In genomic region chr7:64990936-64991335, GRCh38 we compare ENCODE assay signal across 22 cellular contexts. TPM values are rescaled to one million over a fixed set of nuclear protein-coding genes. Genes with fewer than 3 reads are reported as not detected.
DNase-seq lines count a peak whose midpoint lies in the region; ATAC-seq, FAIRE-seq and TF ChIP-seq lines count a peak whose summit lies in the region.
"Had no signal": no experiment of that assay in that cellular context is flagged by ENCODE, and none has a peak within 500 bp of the region (broad histone marks: within the 10 kb centered on the region; RNA-seq: fewer than 3 reads in every experiment).

Gene ZNF117, minus strand, starts transcription at chr7:64991036.

- H2AFZ ChIP-seq in K562 (ENCODE audit: low read depth, low read length) = no peak within 1 kb of the TSS

- TF ChIP-seq EP300 in K562 (IDR thresholded peaks at IDR 0.05; ENCODE audit: low read length) = no peak

- H3K4me1 ChIP-seq in K562 (replicated peaks in 1 of 2; ENCODE audit: control insufficient read depth in 2 of 2, insufficient read depth in 2 of 2, low read length in 2 of 2) (no peaks in the 10 kb centered on the region), lower lobe of right lung (no peaks in the 10 kb centered on the region), vagina (no peaks in the 10 kb centered on the region)
- H3K4me1 ChIP-seq: HAP-1, tibial artery had no signal

- H3K9me3 ChIP-seq in K562 (replicated peaks; ENCODE audit: control insufficient read depth, insufficient read depth, low read depth, low read length) = peaks cover 50% of the 10 kb centered on the region
- peaks cover 50% of the 10 kb centered on the region for H3K9me3 ChIP-seq in lower lobe of right lung
- peaks cover 20% of the 10 kb centered on the region for H3K9me3 ChIP-seq in vagina

- H3K4me3 ChIP-seq in K562 (no peak within 1 kb of the TSS), lower lobe of right lung (no peak within 1 kb of the TSS), vagina (no peak within 1 kb of the TSS)
- H3K4me3 ChIP-seq: HAP-1, tibial artery had no signal

- in situ Hi-C loops in K562 (cut with MboI) = no loop called here

- H3K27ac ChIP-seq in K562 (ENCODE audit: extremely low read depth, low read depth, low read length) = no peak within 1 kb of the TSS
- no peak within 1 kb of the TSS for H3K27ac ChIP-seq in lower lobe of right lung
- H3K27ac ChIP-seq in vagina = no peak within 1 kb of the TSS
- H3K27ac ChIP-seq: tibial artery had no signal

- no peak for DNase-seq in K562 (ENCODE audit: extremely low read depth in 1 of 4, low spot score in 3 of 4)
- DNase-seq in lower lobe of right lung = no peak
- DNase-seq in renal cortical epithelial cell (ENCODE audit: low read depth) = no peak
- DNase-seq in vagina (ENCODE audit: extremely low spot score in 2 of 2) = no peak
- no peak for DNase-seq in COLO668 (lab: John Stamatoyannopoulos, UW; ENCODE audit: unreplicated experiment)
- DNase-seq in NCI-H2029 treated with DMSO at 0.1 percent for 48 hours (lab: John Stamatoyannopoulos, UW) = no peak
- DNase-seq: activated CD8-positive, alpha-beta T cell treated with anti-CD3 and anti-CD28 coated beads for 36 hours; activated naive CD4-positive, alpha-beta T cell; activated T-cell treated with anti-CD3 and anti-CD28 coated beads, Interleukin-2, amount 50 U/mL, for 1 hour; amygdala; Calu3; caudate nucleus; EL; erythroblast; NCI-H1092; NCI-H524 treated with DMSO at 0.1 percent for 48 hours; T-helper 9 cell; tibial artery had no signal

- WGBS in K562 (ENCODE audit: insufficient coverage, low coverage, missing lambda C conversion rate) = 66% methylated on average over 4 of the region's 4 CpGs

- H3K27me3 ChIP-seq in K562 (ENCODE audit: control insufficient read depth in 2 of 2, insufficient read depth in 2 of 2, low read length in 2 of 2) = no peaks in the 10 kb centered on the region
- H3K27me3 ChIP-seq in lower lobe of right lung (ENCODE audit: low read depth) = no peaks in the 10 kb centered on the region
- no peaks in the 10 kb centered on the region for H3K27me3 ChIP-seq in vagina
- H3K27me3 ChIP-seq: tibial artery had no signal

- TF ChIP-seq RAD21 in K562 (CRISPR knock-in tag; conservative IDR thresholded peaks at IDR 0.05 in 1 of 2, IDR thresholded peaks at IDR 0.05 in 1 of 2) = no peak

- FAIRE-seq in K562 (lab: Jason Lieb, UNC) = peak; percentile 46

- ATAC-seq in K562 = no peak
- ATAC-seq in lower lobe of right lung = no peak
- no peak for ATAC-seq in HG03025 (IDR thresholded peaks at IDR 0.05; ENCODE audit: low FRiP score, unreplicated experiment)
- ATAC-seq: activated CD4-positive, CD25-positive, alpha-beta regulatory T cell treated with anti-CD3 and anti-CD28 coated beads, Interleukin-2, amount 50 U/mL, for 24 hours; activated CD8-positive, alpha-beta T cell treated with anti-CD3 and anti-CD28 coated beads for 36 hours; stimulated activated effector memory CD8-positive, alpha-beta T cell treated with anti-CD3 and anti-CD28 coated beads, Interleukin-12 subunit alpha, Interleukin-12 subunit beta, amount 100 ng/mL, for 72 hours had no signal

- POLR2A ChIA-PET in K562 (lab: Yijun Ruan, JAX) = interaction anchor here (1.1 kb wide), 1 partner anchor 9 kb away, joined by 3 read pairs; no protein-coding TSS in a partner anchor

- BruUV-seq in K562 (replicated peaks; lab: Mats Ljungman, UMichigan) = no TSS peak

- no peak for TF ChIP-seq POLR2A in K562 (conservative IDR thresholded peaks at IDR 0.05)
- no peak for TF ChIP-seq POLR2A in vagina (IDR thresholded peaks at IDR 0.05)

- no peaks in the 10 kb centered on the region for H3K9me1 ChIP-seq in K562 (ENCODE audit: control insufficient read depth, insufficient read depth, low read length)

- H3K36me3 ChIP-seq in K562 (ENCODE audit: control insufficient read depth, insufficient read depth, low read length) (peaks cover 14% of the 10 kb centered on the region), lower lobe of right lung (peaks cover 7% of the 10 kb centered on the region), vagina (peaks cover 0 to 13% of the 10 kb centered on the region in 2 donors)
- H3K36me3 ChIP-seq: HAP-1 had no signal

- H3K9ac ChIP-seq in K562 (ENCODE audit: insufficient read depth in 1 of 2, low read depth in 2 of 2, low read length in 2 of 2) = no peak within 1 kb of the TSS

- TF ChIP-seq CTCF in K562 (IDR thresholded peaks at IDR 0.05 in 2 of 3, conservative IDR thresholded peaks at IDR 0.05 in 1 of 3; ENCODE audit: insufficient read depth in 2 of 3, low read depth in 1 of 3, low read length in 3 of 3) (no peak), lower lobe of right lung (IDR thresholded peaks at IDR 0.05) (no peak), vagina (IDR thresholded peaks at IDR 0.05) (no peak)

- H4K20me1 ChIP-seq in K562 (replicated peaks; ENCODE audit: control insufficient read depth, insufficient read depth, low read length) = no peaks in the 10 kb centered on the region

- intact Hi-C loops in K562 (cut with micrococcal nuclease) = no loop called here
- intact Hi-C loops in lower lobe of right lung (cut with DNase I) = no loop called here
- intact Hi-C loops in vagina (cut with DNase I) = no loop called here

- no peak within 1 kb of the TSS for H3K4me2 ChIP-seq in K562 (ENCODE audit: insufficient read depth, low read length)

- CTCF ChIA-PET in K562 (lab: Yijun Ruan, JAX; ENCODE audit: low intra/inter-chr PET ratio) = no interaction called here

- no peaks in the 10 kb centered on the region for H3K79me2 ChIP-seq in K562 (ENCODE audit: control insufficient read depth, insufficient read depth, low read length)

TF ChIP-seq in K562, 482 proteins besides CTCF, POLR2A, EP300 and RAD21:
- TF ChIP-seq ZNF12 (CRISPR knock-in tag; IDR thresholded peaks at IDR 0.05) = no peak

RNA-seq across cellular contexts. Expression of gene ZNF117, which starts in this region (rescaled TPM):
- total RNA-seq in K562 (2011; cell fraction: chromatin; rRNA removed; ENCODE audit: low replicate concordance) = 13.4 and 57.5 TPM in 2 replicates
- total RNA-seq in K562 (2011; cell fraction: nucleolus; rRNA removed) = 6.2 and 10.7 TPM in 2 replicates
- total RNA-seq in K562 (2011; cell fraction: nucleoplasm; rRNA removed) = 23.7 and 38.9 TPM in 2 replicates
- 6.3 and 6.7 TPM in 2 replicates for total RNA-seq in K562 (2014; rRNA removed)
- 15.5 and 17.4 TPM in 2 replicates for total RNA-seq in K562 (2014; rRNA removed; fragmentation: Illumina TruSeq; extraction: Trizol)
- 16.4 and 18.9 TPM in 2 replicates for total RNA-seq in K562 (2015; rRNA removed; fragmentation: Illumina TruSeq; extraction: Trizol)
- total RNA-seq in K562 (2021) = 8.5 and 9.3 TPM in 2 replicates
- polyA plus RNA-seq in K562 (2011; rRNA removed) = 14.4 and 17.8 TPM in 2 replicates
- polyA plus RNA-seq in K562 (2011; cell fraction: cytosol; rRNA removed) = 0.88 and 2.7 TPM in 2 replicates
- polyA plus RNA-seq in K562 (2011; cell fraction: nucleus; rRNA removed) = 24.7 and 26.3 TPM in 2 replicates
- polyA plus RNA-seq in K562 (2012) = 7.3 and 50.4 TPM in 2 replicates
- polyA plus RNA-seq in K562 (2014; fragmentation: Illumina TruSeq; extraction: Trizol) = 13.3 and 17.6 TPM in 2 replicates
- polyA plus RNA-seq in K562 (2014; fragmentation: Nextera tagmentation; extraction: Ambion mirVana) = 1 to 10 TPM; 2.5 to 3.7 TPM
- 12.8 and 14.1 TPM in 2 replicates for polyA plus RNA-seq in K562 (2014; rRNA removed)
- 13.7 and 17.5 TPM in 2 replicates for polyA minus RNA-seq in K562 (2011; rRNA and poly(A)+ RNA removed)
- polyA minus RNA-seq in K562 (2011; cell fraction: cytosol; rRNA and poly(A)+ RNA removed) = 2.5 and 3.2 TPM in 2 replicates
- 18.8 and 29.1 TPM in 2 replicates for polyA minus RNA-seq in K562 (2011; cell fraction: nucleus; rRNA and poly(A)+ RNA removed)
- total RNA-seq in lower lobe of right lung = 22.0 TPM
- 6.1 and 16.9 TPM in 2 replicates for total RNA-seq in renal cortical epithelial cell
- 18.2 TPM for total RNA-seq in vagina
